7 cellular contexts compared by ENCODE assay signal in the genomic region with DNA sequence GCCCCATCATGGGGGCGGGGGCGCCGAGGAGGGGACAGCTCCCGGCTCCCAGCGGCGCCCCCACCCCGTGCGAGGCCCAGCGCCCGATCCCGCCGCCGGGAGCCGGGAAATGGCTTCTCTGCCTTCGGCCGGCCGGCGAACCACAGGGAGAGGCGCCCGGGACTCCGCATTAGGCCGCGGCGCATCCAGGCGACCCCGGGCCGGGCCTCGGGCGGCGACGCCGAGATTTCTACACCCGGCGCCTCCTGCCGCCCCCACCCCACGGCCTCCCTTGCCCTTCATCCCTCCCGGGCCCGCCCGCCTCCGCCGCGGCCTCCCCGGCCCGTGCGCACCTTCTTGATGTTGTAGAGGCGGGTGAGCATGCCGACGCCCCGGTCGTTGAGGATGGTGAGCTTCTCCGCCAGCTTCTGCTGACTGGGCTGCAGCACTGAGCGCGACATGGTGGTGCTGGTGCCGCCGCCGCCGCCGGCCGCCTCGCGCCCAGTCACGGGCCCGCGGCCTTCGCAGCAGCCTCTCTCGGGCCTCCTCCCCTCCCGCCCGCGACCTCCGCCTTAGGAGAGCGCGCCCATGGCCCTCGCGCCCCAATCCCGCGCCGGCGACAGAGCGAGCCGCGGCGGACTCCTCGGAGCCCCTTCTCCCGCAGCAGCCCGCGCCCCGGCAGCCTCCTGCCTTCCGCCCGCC. TPM values are rescaled to one million over a fixed set of nuclear protein-coding genes. Genes with fewer than 3 reads are reported as not detected.
DNase-seq lines count a peak whose midpoint lies in the region; ATAC-seq and TF ChIP-seq lines count a peak whose summit lies in the region.

No MANE protein-coding gene starts in this region.

- intact Hi-C loops in esophagus muscularis mucosa (cut with DNase I) (loop anchor here (2.0 kb wide), 1 partner anchor 41 kb away; a partner anchor contains a TSS), natural killer cell (cut with micrococcal nuclease) (loop anchor here (1.0 kb wide), 1 partner anchor 87 kb away; a partner anchor contains a TSS)

- peak overlapping the region; percentile 60 for H3K4me3 Mint-ChIP-seq in natural killer cell

- ATAC-seq in GM21717 (IDR thresholded peaks at IDR 0.05; ENCODE audit: unreplicated experiment) (peak; percentile 40), natural killer cell (peak; percentile 57 to 69 (median 59))

- H3K9me3 ChIP-seq in esophagus muscularis mucosa: no peaks in the 10 kb centered on the region
- H3K9me3 ChIP-seq in suprapubic skin: no peaks in the 10 kb centered on the region

- TF ChIP-seq EP300 in esophagus muscularis mucosa (IDR thresholded peaks at IDR 0.05): no peak
- no peak for TF ChIP-seq EP300 in suprapubic skin (IDR thresholded peaks at IDR 0.05)

- peak overlapping the region; percentile 69 for H3K4me3 ChIP-seq in GM12875 (ENCODE audit: low read depth, low read length)
- peak overlapping the region; percentile 87 to 95 (median 89) for H3K4me3 ChIP-seq in esophagus muscularis mucosa
- H3K4me3 ChIP-seq in suprapubic skin: peak overlapping the region; percentile 88

- peaks cover 33 to 56% (median 50%) of the 10 kb centered on the region in 4 donors for H3K4me1 ChIP-seq in esophagus muscularis mucosa
- H3K4me1 ChIP-seq in suprapubic skin: peaks cover 51% of the 10 kb centered on the region

- H3K27ac ChIP-seq in esophagus muscularis mucosa (replicated peaks in 1 of 4): peak overlapping the region; percentile 97 to 99 (median 98)
- H3K27ac ChIP-seq in suprapubic skin: peak overlapping the region; percentile 98

- no peaks in the 10 kb centered on the region for H3K36me3 ChIP-seq in esophagus muscularis mucosa
- no peaks in the 10 kb centered on the region for H3K36me3 ChIP-seq in suprapubic skin

- no peak for TF ChIP-seq POLR2A in esophagus muscularis mucosa (IDR thresholded peaks at IDR 0.05; ENCODE audit: low read depth)
- no peak for TF ChIP-seq POLR2A in suprapubic skin (IDR thresholded peaks at IDR 0.05)

- 2% methylated on average over 13 of the region's 89 CpGs for WGBS in esophagus muscularis mucosa
- WGBS in suprapubic skin: 0% methylated on average over 6 of the region's 89 CpGs

- in situ Hi-C loops in KBM-7 (cut with MboI; ENCODE audit: low pct_unique_long_range_greater_than_20kb, low sequenced_read_pairs): no loop called here

- H3K4me1 Mint-ChIP-seq in natural killer cell: peaks cover 31 to 32% of the 10 kb centered on the region in 2 donors

- H3K27me3 Mint-ChIP-seq in natural killer cell (ENCODE audit: low read depth in 2 of 2): peaks cover 41 to 71% of the 10 kb centered on the region in 2 donors

- TF ChIP-seq CTCF in GM12875 (IDR thresholded peaks at IDR 0.05; ENCODE audit: borderline replicate concordance, insufficient read depth, low read depth, low read length) (no peak), esophagus muscularis mucosa (IDR thresholded peaks at IDR 0.05) (no peak), natural killer cell (IDR thresholded peaks at IDR 0.05) (no peak), suprapubic skin (IDR thresholded peaks at IDR 0.05) (no peak)

- H3K27ac Mint-ChIP-seq in natural killer cell: peak overlapping the region in 1 of 2 donors; percentile 87

- H3K27me3 ChIP-seq in esophagus muscularis mucosa (no peaks in the 10 kb centered on the region), suprapubic skin (no peaks in the 10 kb centered on the region)

- H3K9me3 Mint-ChIP-seq in natural killer cell: no peaks in the 10 kb centered on the region

- no peaks in the 10 kb centered on the region for H3K36me3 Mint-ChIP-seq in natural killer cell

- DNase-seq in KBM-7 (peak; percentile 21), esophagus muscularis mucosa (ENCODE audit: extremely low spot score) (no peak), natural killer cell (no peak), suprapubic skin (ENCODE audit: low spot score in 2 of 2) (peak; percentile 75 to 80)
- peak; percentile 43 for DNase-seq in activated CD8-positive, alpha-beta memory T cell treated with anti-CD3 and anti-CD28 coated beads, Interleukin-2, amount 50 U/mL, for 4 hours

RNA-seq across cellular contexts. Expression of a gene that starts 0.5 kb away (rescaled TPM):
- 100 to 1,000 TPM; 210 to 288 (median 249) TPM for total RNA-seq in esophagus muscularis mucosa
- total RNA-seq in natural killer cell: 10 to 100 TPM in 2 of 3 donors, 1 to 10 TPM in 1; 8.4 to 12.3 (median 10.4) TPM
- total RNA-seq in suprapubic skin: 100 to 1,000 TPM in 3 of 4 donors, 10 to 100 TPM in 1; 94.5 to 146 (median 116) TPM

RNA-seq across cellular contexts. Expression of a gene that starts 40.7 kb away (rescaled TPM):
- total RNA-seq in esophagus muscularis mucosa: 1 to 10 TPM; 2.5 to 7.0 (median 5.0) TPM
- total RNA-seq in natural killer cell: 1 to 10 TPM; 1.0 to 1.1 (median 1.1) TPM
- total RNA-seq in suprapubic skin: 1 to 10 TPM; 1.3 to 3.8 (median 2.0) TPM

Comparison
In these comparisons a context has a peak if more than half of its experiments do, and no peak if none do; other contexts are left out.
1. DNase-seq: peak in KBM-7 (single experiment), activated CD8-positive, alpha-beta memory T cell treated with anti-CD3 and anti-CD28 coated beads, Interleukin-2, amount 50 U/mL, for 4 hours (single experiment) and suprapubic skin (2 of 2); none in esophagus muscularis mucosa (single experiment) and natural killer cell (single experiment).
2. RNA of a gene that starts 0.5 kb away (total RNA-seq): 210 to 288 TPM in esophagus muscularis mucosa and 94.5 to 146 TPM in suprapubic skin; 8.4 to 12.3 TPM in natural killer cell; every median in the first group is over 4 times any median in the second.
3. Peak in every context shown above with its lines, with median percentiles within 50 percentile points of each other: H3K4me3 ChIP-seq.